Comparison of ENCODE assay signal across 23 cellular contexts in genomic region chr14:103684871-103685270, GRCh38.
"Had no signal": no experiment of that assay in that cellular context is flagged by ENCODE, and none has a peak within 500 bp of the region (broad histone marks: within the 10 kb centered on the region; RNA-seq: fewer than 3 reads in every experiment).

No MANE protein-coding gene starts in this region.

- H3K27me3 ChIP-seq: breast epithelium had no signal

- H3K9me3 Mint-ChIP-seq: activated B cell treated with CpG ODN at 0.5 μM for 24 hours; activated CD4-positive, alpha-beta T cell treated with anti-CD3 and anti-CD28 coated beads, Interleukin-2, amount 10 ng/mL, durations not matched to agents 24 days and 14 days; activated naive CD4-positive, alpha-beta T cell treated with anti-CD3 and anti-CD28 coated beads for 36 hours; activated T-cell treated with anti-CD3 and anti-CD28 coated beads, Interleukin-2, amount 50 U/mL, for 4 hours; T-cell had no signal

- H3K27me3 Mint-ChIP-seq: activated B cell treated with CpG ODN at 0.5 μM for 24 hours; activated CD4-positive, alpha-beta T cell treated with anti-CD3 and anti-CD28 coated beads, Interleukin-2, amount 10 ng/mL, durations not matched to agents 24 days and 14 days; activated CD8-positive, alpha-beta memory T cell treated with anti-CD3 and anti-CD28 coated beads, Interleukin-2, amount 10 ng/mL, durations not matched to agents 7 days and 5 days; activated naive CD8-positive, alpha-beta T cell; T-cell had no signal

- H3K4me1 ChIP-seq: breast epithelium had no signal

- H3K4me1 Mint-ChIP-seq: activated CD4-positive, alpha-beta T cell treated with anti-CD3 and anti-CD28 coated beads, Interleukin-2, amount 10 ng/mL, durations not matched to agents 24 days and 14 days; activated CD8-positive, alpha-beta memory T cell treated with anti-CD3 and anti-CD28 coated beads, Interleukin-2, amount 10 ng/mL, durations not matched to agents 7 days and 5 days had no signal

- H3K4me3 ChIP-seq: breast epithelium, PC-9 had no signal

- DNase-seq: activated B cell treated with CpG ODN at 0.5 μM for 24 hours; activated CD4-positive, alpha-beta T cell treated with anti-CD3 and anti-CD28 coated beads for 1 hour; activated CD4-positive, alpha-beta T cell treated with anti-CD3 and anti-CD28 coated beads, Interleukin-2, amount 10 ng/mL, durations not matched to agents 24 days and 14 days; activated CD4-positive, alpha-beta T cell treated with anti-CD3 and anti-CD28 coated beads, Interleukin-2, amount 50 U/mL, for 48 hours; activated CD8-positive, alpha-beta memory T cell treated with anti-CD3 and anti-CD28 coated beads, Interleukin-2, amount 10 ng/mL, durations not matched to agents 7 days and 5 days; activated effector memory CD4-positive, alpha-beta T cell treated with anti-CD3 and anti-CD28 coated beads, Interleukin-2, amount 50 U/mL, for 16 hours; activated naive CD4-positive, alpha-beta T cell treated with anti-CD3 and anti-CD28 coated beads for 36 hours; activated T-cell treated with anti-CD3 and anti-CD28 coated beads, Interleukin-2, amount 50 U/mL, for 4 hours; IMR-90; Kasumi-1; KBM-7; NCI-H146; NCI-H187 treated with DMSO at 0.1 percent for 48 hours; NCI-H2081 treated with DMSO at 0.1 percent for 48 hours; NCI-H446; NCI-H524; PC-9; SIG-M5; T-cell; T-helper 2 cell; T1000 had no signal

- ATAC-seq: activated CD8-positive, alpha-beta memory T cell treated with anti-CD3 and anti-CD28 coated beads, Interleukin-2, amount 10 ng/mL, durations not matched to agents 7 days and 5 days; activated T-cell treated with anti-CD3 and anti-CD28 coated beads, Interleukin-2, amount 50 U/mL, for 4 hours; T-cell had no signal

- H3K27ac Mint-ChIP-seq: activated B cell treated with CpG ODN at 0.5 μM for 24 hours; activated CD4-positive, alpha-beta T cell treated with anti-CD3 and anti-CD28 coated beads, Interleukin-2, amount 10 ng/mL, durations not matched to agents 24 days and 14 days; activated CD8-positive, alpha-beta memory T cell treated with anti-CD3 and anti-CD28 coated beads, Interleukin-2, amount 10 ng/mL, durations not matched to agents 7 days and 5 days; activated naive CD4-positive, alpha-beta T cell treated with anti-CD3 and anti-CD28 coated beads for 36 hours; activated naive CD8-positive, alpha-beta T cell; T-cell had no signal

- H3K9me3 ChIP-seq: breast epithelium had no signal

- H3K4me3 Mint-ChIP-seq: activated B cell treated with CpG ODN at 0.5 μM for 24 hours; activated CD4-positive, alpha-beta T cell treated with anti-CD3 and anti-CD28 coated beads, Interleukin-2, amount 10 ng/mL, durations not matched to agents 24 days and 14 days; activated CD8-positive, alpha-beta memory T cell treated with anti-CD3 and anti-CD28 coated beads, Interleukin-2, amount 10 ng/mL, durations not matched to agents 7 days and 5 days; activated naive CD4-positive, alpha-beta T cell treated with anti-CD3 and anti-CD28 coated beads for 36 hours; activated naive CD8-positive, alpha-beta T cell; activated T-cell treated with anti-CD3 and anti-CD28 coated beads, Interleukin-2, amount 50 U/mL, for 4 hours; T-cell had no signal

- H3K36me3 Mint-ChIP-seq: activated naive CD8-positive, alpha-beta T cell had no signal

- H3K27ac ChIP-seq: breast epithelium, PC-9 had no signal
